9 cellular contexts compared by ENCODE assay signal in the genomic region with DNA sequence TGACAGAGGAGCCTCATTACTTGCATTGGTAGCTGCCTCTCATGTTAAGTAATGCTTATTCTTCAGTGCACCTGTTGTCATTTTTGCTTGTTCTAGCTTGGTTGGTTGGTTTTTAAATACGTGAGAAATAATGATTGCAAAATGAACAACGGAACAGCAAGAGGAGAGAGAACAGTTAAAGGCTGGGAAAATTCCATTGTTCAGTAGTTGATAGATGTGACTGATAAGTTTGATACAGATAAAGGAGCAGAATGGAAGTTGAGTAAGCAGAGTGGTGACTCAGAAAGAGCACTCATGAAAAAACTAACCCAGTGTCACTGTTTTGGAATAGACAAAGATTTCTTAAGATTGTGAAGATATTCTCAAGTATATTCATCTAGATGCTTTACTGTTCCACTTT. TPM values are rescaled to one million over a fixed set of nuclear protein-coding genes. Genes with fewer than 3 reads are reported as not detected.
DNase-seq lines count a peak whose midpoint lies in the region; ATAC-seq and TF ChIP-seq lines count a peak whose summit lies in the region.
"Had no signal": no experiment of that assay in that cellular context is flagged by ENCODE, and none has a peak within 500 bp of the region (broad histone marks: within the 10 kb centered on the region; RNA-seq: fewer than 3 reads in every experiment).

No MANE protein-coding gene starts in this region.

- H3K36me3 ChIP-seq in MM.1S (replicated peaks; ENCODE audit: insufficient read depth, low read length): no peaks in the 10 kb centered on the region

- H3K4me2 ChIP-seq in MM.1S (ENCODE audit: low read depth, low read length): no peak overlapping the region

- H3K9me2 ChIP-seq in MM.1S (replicated peaks; ENCODE audit: insufficient read depth, low read length): no peaks in the 10 kb centered on the region

- no peaks in the 10 kb centered on the region for H3K9me3 ChIP-seq in MM.1S (replicated peaks; ENCODE audit: insufficient read depth, low read length)
- H3K9me3 ChIP-seq: gastrocnemius medialis had no signal

- H4K20me1 ChIP-seq in MM.1S (ENCODE audit: insufficient read depth, low read length): no peaks in the 10 kb centered on the region

- H2AFZ ChIP-seq in MM.1S (ENCODE audit: low read length): no peak overlapping the region

- H3F3A ChIP-seq in MM.1S (ENCODE audit: insufficient read depth, low read length): no peaks in the 10 kb centered on the region

- H3K27me3 Mint-ChIP-seq in memory B cell: no peaks in the 10 kb centered on the region

- ATAC-seq in memory B cell (ENCODE audit: low read depth): no peak
- ATAC-seq: gastrocnemius medialis had no signal

- no peaks in the 10 kb centered on the region for H3K79me2 ChIP-seq in MM.1S (ENCODE audit: low read length)

- no peaks in the 10 kb centered on the region for H3K4me1 Mint-ChIP-seq in memory B cell

- peaks cover 17% of the 10 kb centered on the region for H3K36me3 Mint-ChIP-seq in memory B cell

- H3K4me3 Mint-ChIP-seq in memory B cell: no peak overlapping the region

- no peak overlapping the region for H3K27ac ChIP-seq in MM.1S (ENCODE audit: low read length)
- H3K27ac ChIP-seq: gastrocnemius medialis had no signal

- intact Hi-C loops in cardiac septum (cut with DNase I): no loop called here

- H3K27me3 ChIP-seq in MM.1S (replicated peaks; ENCODE audit: insufficient read depth, low read length): no peaks in the 10 kb centered on the region
- H3K27me3 ChIP-seq: gastrocnemius medialis had no signal

- no peaks in the 10 kb centered on the region for H3K4me1 ChIP-seq in MM.1S (ENCODE audit: low read length)
- H3K4me1 ChIP-seq: gastrocnemius medialis had no signal

- DNase-seq in AG08395 (ENCODE audit: low spot score): peak; percentile 42
- DNase-seq in HT1080 (ENCODE audit: low read depth): peak; percentile 63
- peak; percentile 97 for DNase-seq in amniotic epithelial cell (ENCODE audit: low read depth)
- no peak for DNase-seq in memory B cell (ENCODE audit: low spot score in 2 of 2)
- no peak for DNase-seq in MM.1S
- DNase-seq in cardiac septum (ENCODE audit: low spot score): no peak
- no peak for DNase-seq in NOMO-1 (lab: John Stamatoyannopoulos, UW; ENCODE audit: unreplicated experiment in 2 of 2)
- no peak for DNase-seq in KBM-7
- DNase-seq: gastrocnemius medialis had no signal

- H3K4me3 ChIP-seq in MM.1S (ENCODE audit: low read length): no peak overlapping the region
- H3K4me3 ChIP-seq: gastrocnemius medialis had no signal

- in situ Hi-C loops in KBM-7 (cut with MboI; ENCODE audit: low pct_unique_long_range_greater_than_20kb, low sequenced_read_pairs): no loop called here

- peak overlapping the region; percentile 5 for H3K27ac Mint-ChIP-seq in memory B cell

- H3K9me3 Mint-ChIP-seq in memory B cell: no peaks in the 10 kb centered on the region

- no peak overlapping the region for H3K9ac ChIP-seq in MM.1S (ENCODE audit: low read length)

- no peak for TF ChIP-seq CTCF in MM.1S (IDR thresholded peaks at IDR 0.05; ENCODE audit: low read length)

RNA-seq across cellular contexts. Expression of gene MTA3, which starts 50.5 kb away (rescaled TPM):
- 14.0 and 24.0 TPM in 2 replicates for total RNA-seq in HT1080 (2014; rRNA removed; shearing (Covaris generic))
- 27.6 and 28.3 TPM in 2 replicates for polyA plus RNA-seq in HT1080 (2015; cell fraction: cytosol; rRNA removed)
- polyA plus RNA-seq in HT1080 (2015; cell fraction: nucleus; rRNA removed): 26.7 and 27.7 TPM in 2 replicates
- 21.4 TPM for total RNA-seq in cardiac septum

Comparison
In these comparisons a context has a peak if more than half of its experiments do, and no peak if none do; other contexts are left out.
1. DNase-seq: peak in AG08395 (single experiment), HT1080 (single experiment) and amniotic epithelial cell (single experiment); none in memory B cell (0 of 2), MM.1S (single experiment), cardiac septum (single experiment), NOMO-1 (0 of 2) and KBM-7 (single experiment).